ENCODE assay signal across 27 cellular contexts in the genomic region with DNA sequence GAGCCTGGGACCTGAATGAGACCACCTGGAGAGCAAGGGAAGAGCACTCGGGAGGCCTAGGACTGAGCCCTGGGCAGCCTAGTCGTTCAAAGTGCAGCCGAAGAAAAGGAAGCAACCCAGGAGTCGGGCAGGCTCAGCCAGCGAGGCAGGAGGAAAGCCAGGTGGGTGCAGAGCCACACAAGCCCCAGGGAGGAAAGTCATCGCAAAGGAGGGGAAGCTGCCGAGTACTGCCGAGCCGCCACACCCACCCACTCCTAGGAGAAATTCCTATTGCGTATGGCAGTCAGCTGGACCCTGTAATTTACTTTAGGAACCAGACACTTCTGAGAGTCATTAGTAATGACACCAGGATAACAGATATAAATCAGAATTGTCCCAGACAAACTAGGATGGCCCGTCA.
"Had no signal": no experiment of that assay in that cellular context is flagged by ENCODE, and none has a peak within 500 bp of the region (broad histone marks: within the 10 kb centered on the region; RNA-seq: fewer than 3 reads in every experiment).

No MANE protein-coding gene starts in this region.

- H3K4me1 Mint-ChIP-seq: activated CD4-positive, alpha-beta T cell treated with anti-CD3 and anti-CD28 coated beads, Interleukin-2, amount 10 ng/mL, durations not matched to agents 7 days and 5 days; activated naive CD8-positive, alpha-beta T cell treated with anti-CD3 and anti-CD28 coated beads, Interleukin-2, amount 50 U/mL, for 24 hours; activated T-helper 17 cell treated with anti-CD3 and anti-CD28 coated beads, Interleukin-2, amount 50 U/mL, for 72 hours; immature natural killer cell; natural killer cell; stimulated activated effector memory CD8-positive, alpha-beta T cell treated with anti-CD3 and anti-CD28 coated beads, Interleukin-12 subunit alpha, Interleukin-12 subunit beta, amount 100 ng/mL, for 72 hours; WTC11 had no signal

- H3K9me3 Mint-ChIP-seq: activated CD4-positive, alpha-beta T cell treated with anti-CD3 and anti-CD28 coated beads, Interleukin-2, amount 10 ng/mL, durations not matched to agents 7 days and 5 days; activated CD8-positive, alpha-beta T cell treated with anti-CD3 and anti-CD28 coated beads for 36 hours; activated naive CD8-positive, alpha-beta T cell treated with anti-CD3 and anti-CD28 coated beads, Interleukin-2, amount 50 U/mL, for 24 hours; activated T-cell treated with anti-CD3 and anti-CD28 coated beads, Interleukin-2, amount 50 U/mL, for 4 hours; activated T-helper 17 cell treated with anti-CD3 and anti-CD28 coated beads, Interleukin-2, amount 50 U/mL, for 72 hours; immature natural killer cell; natural killer cell; stimulated activated effector memory CD8-positive, alpha-beta T cell treated with anti-CD3 and anti-CD28 coated beads, Interleukin-12 subunit alpha, Interleukin-12 subunit beta, amount 100 ng/mL, for 72 hours; stimulated activated naive CD8-positive, alpha-beta T cell treated with anti-CD3 and anti-CD28 coated beads, Interleukin-15, Interleukin-2, amounts not matched to agents 100 ng/mL and 50 ng/mL, for 24 hours; WTC11 had no signal

- H3K27ac ChIP-seq: heart left ventricle, left lung, lower lobe of right lung, upper lobe of right lung had no signal

- H3K27me3 Mint-ChIP-seq: activated CD4-positive, alpha-beta T cell treated with anti-CD3 and anti-CD28 coated beads, Interleukin-2, amount 10 ng/mL, durations not matched to agents 7 days and 5 days; activated CD8-positive, alpha-beta T cell treated with anti-CD3 and anti-CD28 coated beads for 36 hours; activated naive CD8-positive, alpha-beta T cell treated with anti-CD3 and anti-CD28 coated beads, Interleukin-2, amount 50 U/mL, for 24 hours; activated T-helper 17 cell treated with anti-CD3 and anti-CD28 coated beads, Interleukin-2, amount 50 U/mL, for 72 hours; stimulated activated naive CD8-positive, alpha-beta T cell treated with anti-CD3 and anti-CD28 coated beads, Interleukin-15, Interleukin-2, amounts not matched to agents 100 ng/mL and 50 ng/mL, for 24 hours had no signal

- H3K36me3 ChIP-seq: upper lobe of right lung had no signal

- ATAC-seq: activated CD8-positive, alpha-beta T cell treated with anti-CD3 and anti-CD28 coated beads for 36 hours; activated naive CD8-positive, alpha-beta T cell treated with anti-CD3 and anti-CD28 coated beads, Interleukin-2, amount 50 U/mL, for 24 hours; activated T-cell treated with anti-CD3 and anti-CD28 coated beads, Interleukin-2, amount 50 U/mL, for 4 hours; activated T-helper 17 cell treated with anti-CD3 and anti-CD28 coated beads, Interleukin-2, amount 50 U/mL, for 72 hours; heart left ventricle; left lung; lower lobe of right lung; natural killer cell; right cardiac atrium; stimulated activated effector memory CD8-positive, alpha-beta T cell treated with anti-CD3 and anti-CD28 coated beads, Interleukin-12 subunit alpha, Interleukin-12 subunit beta, amount 100 ng/mL, for 72 hours; upper lobe of right lung; WTC11 had no signal

- H3K27me3 ChIP-seq: heart left ventricle, left lung, upper lobe of right lung had no signal

- H3K27ac Mint-ChIP-seq: activated CD4-positive, alpha-beta T cell treated with anti-CD3 and anti-CD28 coated beads, Interleukin-2, amount 10 ng/mL, durations not matched to agents 7 days and 5 days; activated CD8-positive, alpha-beta T cell treated with anti-CD3 and anti-CD28 coated beads for 36 hours; activated naive CD8-positive, alpha-beta T cell treated with anti-CD3 and anti-CD28 coated beads, Interleukin-2, amount 50 U/mL, for 24 hours; activated T-helper 17 cell treated with anti-CD3 and anti-CD28 coated beads, Interleukin-2, amount 50 U/mL, for 72 hours; immature natural killer cell; natural killer cell; stimulated activated effector memory CD8-positive, alpha-beta T cell treated with anti-CD3 and anti-CD28 coated beads, Interleukin-12 subunit alpha, Interleukin-12 subunit beta, amount 100 ng/mL, for 72 hours; stimulated activated naive CD8-positive, alpha-beta T cell treated with anti-CD3 and anti-CD28 coated beads, Interleukin-15, Interleukin-2, amounts not matched to agents 100 ng/mL and 50 ng/mL, for 24 hours had no signal

- H3K4me1 ChIP-seq: heart left ventricle, left lung, lower lobe of right lung, upper lobe of right lung had no signal

- H3K4me3 Mint-ChIP-seq: activated CD4-positive, alpha-beta T cell treated with anti-CD3 and anti-CD28 coated beads, Interleukin-2, amount 10 ng/mL, durations not matched to agents 7 days and 5 days; activated CD8-positive, alpha-beta T cell treated with anti-CD3 and anti-CD28 coated beads for 36 hours; activated naive CD8-positive, alpha-beta T cell treated with anti-CD3 and anti-CD28 coated beads, Interleukin-2, amount 50 U/mL, for 24 hours; activated T-cell treated with anti-CD3 and anti-CD28 coated beads, Interleukin-2, amount 50 U/mL, for 4 hours; activated T-helper 17 cell treated with anti-CD3 and anti-CD28 coated beads, Interleukin-2, amount 50 U/mL, for 72 hours; immature natural killer cell; natural killer cell; stimulated activated effector memory CD8-positive, alpha-beta T cell treated with anti-CD3 and anti-CD28 coated beads, Interleukin-12 subunit alpha, Interleukin-12 subunit beta, amount 100 ng/mL, for 72 hours; stimulated activated naive CD8-positive, alpha-beta T cell treated with anti-CD3 and anti-CD28 coated beads, Interleukin-15, Interleukin-2, amounts not matched to agents 100 ng/mL and 50 ng/mL, for 24 hours; WTC11 had no signal

- H3K4me3 ChIP-seq: heart left ventricle, left lung, lower lobe of right lung, upper lobe of right lung had no signal

- DNase-seq: activated CD4-positive, alpha-beta T cell treated with anti-CD3 and anti-CD28 coated beads for 1 hour; activated CD4-positive, alpha-beta T cell treated with anti-CD3 and anti-CD28 coated beads, Interleukin-2, amount 10 ng/mL, durations not matched to agents 7 days and 5 days; activated CD8-positive, alpha-beta T cell treated with anti-CD3 and anti-CD28 coated beads for 36 hours; activated gamma-delta T cell treated with Interleukin-2 at 50 U/mL for 16 hours; activated naive CD4-positive, alpha-beta T cell treated with anti-CD3 and anti-CD28 coated beads, Interleukin-2, amount 50 U/mL, for 16 hours; activated naive CD8-positive, alpha-beta T cell treated with anti-CD3 and anti-CD28 coated beads, Interleukin-2, amount 50 U/mL, for 24 hours; activated T-cell treated with anti-CD3 and anti-CD28 coated beads, Interleukin-2, amount 50 U/mL, for 4 hours; amygdala; central memory CD4-positive, alpha-beta T cell; effector CD8-positive, alpha-beta T cell; erythroblast; heart left ventricle; hypothalamus; immature natural killer cell; kidney glomerular epithelial cell; lower lobe of right lung; mesendoderm; natural killer cell; right cardiac atrium; stimulated activated CD4-positive, alpha-beta T cell treated with anti-CD3 and anti-CD28 coated beads, Interleukin-4, amount 100 ng/mL, for 24 hours; T-helper 2 cell; upper lobe of right lung had no signal

- H3K9me3 ChIP-seq: heart left ventricle, left lung, lower lobe of right lung, upper lobe of right lung had no signal
